In genomic region chr5:43619911-43620310, GRCh38 we compare ENCODE assay signal across 2 cellular contexts.
TF ChIP-seq lines count a peak whose summit lies in the region.

No MANE protein-coding gene starts in this region.

TF ChIP-seq in liver, 16 proteins besides CTCF, POLR2A, EP300 and RAD21 (continued from another document):
- peak; percentile 40 for TF ChIP-seq ZBTB33 (IDR thresholded peaks at IDR 0.05)
- peak; percentile 47 for TF ChIP-seq REST (IDR thresholded peaks at IDR 0.05)
- peak; percentile 93 for TF ChIP-seq FOXA1 (IDR thresholded peaks at IDR 0.05)
- TF ChIP-seq ATF3 (IDR thresholded peaks at IDR 0.05), result peak; percentile 48
- peak; percentile 64 to 81 for TF ChIP-seq RXRA (IDR thresholded peaks at IDR 0.05)
- peak; percentile 32 for TF ChIP-seq MAX (IDR thresholded peaks at IDR 0.05)

TF ChIP-seq in HepG2, 621 proteins besides CTCF, POLR2A, EP300 and RAD21 (continued from another document):
- TF ChIP-seq HNF1A (IDR thresholded peaks at IDR 0.05; ENCODE audit: low read depth) (no peak), HNF1A (CRISPR knock-in tag; IDR thresholded peaks at IDR 0.05; ENCODE audit: borderline replicate concordance) (no peak), ZNF124 (CRISPR knock-in tag; IDR thresholded peaks at IDR 0.05) (no peak), MEIS1 (CRISPR knock-in tag; IDR thresholded peaks at IDR 0.05; ENCODE audit: borderline replicate concordance) (no peak), TRAFD1 (CRISPR knock-in tag; IDR thresholded peaks at IDR 0.05; ENCODE audit: borderline replicate concordance) (no peak), ZNF513 (CRISPR knock-in tag; conservative IDR thresholded peaks at IDR 0.05) (no peak), ZNF337 (CRISPR knock-in tag; IDR thresholded peaks at IDR 0.05; ENCODE audit: borderline replicate concordance, low read depth) (no peak), THRA (CRISPR knock-in tag; IDR thresholded peaks at IDR 0.05; ENCODE audit: borderline replicate concordance) (no peak), ARID3A (IDR thresholded peaks at IDR 0.05; ENCODE audit: low read depth, low read length) (no peak), IRX3 (CRISPR knock-in tag; IDR thresholded peaks at IDR 0.05; ENCODE audit: borderline replicate concordance, low read depth) (no peak), KDM6A (CRISPR knock-in tag; IDR thresholded peaks at IDR 0.05; ENCODE audit: low read depth) (no peak), ZNF446 (CRISPR knock-in tag; IDR thresholded peaks at IDR 0.05) (no peak), NFYB (CRISPR knock-in tag; IDR thresholded peaks at IDR 0.05) (no peak), ZXDC (CRISPR knock-in tag; IDR thresholded peaks at IDR 0.05) (no peak), KLF6 (CRISPR knock-in tag; IDR thresholded peaks at IDR 0.05) (no peak)
